Comparison of ENCODE assay signal across 19 cellular contexts in the genomic region with DNA sequence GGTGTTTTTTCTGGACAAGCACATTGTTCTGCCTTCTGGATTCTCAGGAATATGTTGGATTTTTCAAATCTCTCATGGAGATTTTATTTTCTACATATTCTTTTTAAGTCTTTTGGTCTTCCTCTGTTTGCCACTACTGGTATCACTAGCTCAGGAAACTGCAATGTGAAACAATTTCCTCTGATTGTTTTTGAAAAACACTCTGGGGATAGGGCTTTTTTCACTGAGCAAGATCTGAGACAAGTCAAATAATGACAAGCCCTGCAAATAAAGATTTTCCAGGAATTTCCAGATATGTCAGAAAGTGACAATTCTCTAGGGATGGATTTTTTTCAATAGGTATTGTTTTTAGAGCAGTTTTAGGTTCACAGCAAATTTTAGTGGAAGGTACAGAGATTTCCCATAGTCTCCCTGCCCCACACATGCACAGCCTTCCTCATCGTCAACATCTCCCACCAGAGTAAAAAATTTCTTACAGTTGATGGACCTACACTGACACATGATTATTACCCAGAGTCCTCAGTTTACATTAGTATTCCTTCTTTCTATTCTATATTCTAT.
DNase-seq lines count a peak whose midpoint lies in the region; ATAC-seq, FAIRE-seq and TF ChIP-seq lines count a peak whose summit lies in the region.
"Had no signal": no experiment of that assay in that cellular context is flagged by ENCODE, and none has a peak within 500 bp of the region (broad histone marks: within the 10 kb centered on the region; RNA-seq: fewer than 3 reads in every experiment).

No MANE protein-coding gene starts in this region.

- no peaks in the 10 kb centered on the region for H3K36me3 ChIP-seq in right lobe of liver
- no peaks in the 10 kb centered on the region for H3K36me3 ChIP-seq in HepG2 (replicated peaks in 1 of 2; ENCODE audit: control insufficient read depth in 1 of 2, insufficient read depth in 2 of 2, low read length in 2 of 2)
- no peaks in the 10 kb centered on the region for H3K36me3 ChIP-seq in prostate gland
- H3K36me3 ChIP-seq: HAP-1 had no signal

- TF ChIP-seq POLR2A in right lobe of liver (IDR thresholded peaks at IDR 0.05) (no peak), HepG2 (IDR thresholded peaks at IDR 0.05; ENCODE audit: insufficient read depth in 1 of 2, low read depth in 2 of 2, low read length in 2 of 2) (no peak), prostate gland (IDR thresholded peaks at IDR 0.05) (no peak)

- H4K20me1 ChIP-seq in HepG2 (ENCODE audit: insufficient read depth, low read length) = no peaks in the 10 kb centered on the region

- ATAC-seq in right lobe of liver (peak in 3 of 4 donors; percentile 22 to 39 (median 39)), HepG2 (no peak)
- ATAC-seq in activated CD8-positive, alpha-beta T cell treated with anti-CD3 and anti-CD28 coated beads for 36 hours = no peak

- H3K27ac ChIP-seq in right lobe of liver (no peak overlapping the region), HepG2 (ENCODE audit: extremely low read length, insufficient read depth, low read length) (no peak overlapping the region), prostate gland (no peak overlapping the region)

- BruUV-seq in HepG2 (replicated peaks; lab: Mats Ljungman, UMichigan) = no TSS peak

- no peaks in the 10 kb centered on the region for H3K27me3 ChIP-seq in right lobe of liver
- no peaks in the 10 kb centered on the region for H3K27me3 ChIP-seq in HepG2 (ENCODE audit: control insufficient read depth in 1 of 2, insufficient read depth in 2 of 2, low read length in 2 of 2)
- no peaks in the 10 kb centered on the region for H3K27me3 ChIP-seq in prostate gland (replicated peaks; ENCODE audit: insufficient read depth)

- 57% methylated on average over 1 of the region's 1 CpG for WGBS in right lobe of liver (ENCODE audit: insufficient coverage, low coverage, low lambda C conversion rate, missing lambda C conversion rate)
- 0% methylated on average over 1 of the region's 1 CpG for WGBS in HepG2 (ENCODE audit: low lambda C conversion rate)
- WGBS in prostate gland = 90% methylated on average over 1 of the region's 1 CpG

- DNase-seq in right lobe of liver (no peak), HepG2 (ENCODE audit: low spot score) (no peak), endothelial cell (ENCODE audit: low spot score) (no peak), lung microvascular endothelial cell (ENCODE audit: low read depth in 2 of 2) (peak; percentile 39 to 70), prostate gland (ENCODE audit: low spot score) (no peak)
- DNase-seq in activated CD8-positive, alpha-beta T cell treated with anti-CD3 and anti-CD28 coated beads for 36 hours = no peak
- DNase-seq: C1 segment of cervical spinal cord; Calu3; CD4-positive, alpha-beta memory T cell; COR-L47; DMS53; DMS79 treated with DMSO at 0.1 percent for 48 hours; GF-D8; GOT3; HFFc6 had no signal

- H3K9me3 ChIP-seq in right lobe of liver (no peaks in the 10 kb centered on the region), HepG2 (ENCODE audit: low read length) (no peaks in the 10 kb centered on the region), prostate gland (no peaks in the 10 kb centered on the region)
- H3K9me3 ChIP-seq: HAP-1 had no signal

- H3K4me1 ChIP-seq in right lobe of liver = no peaks in the 10 kb centered on the region
- no peaks in the 10 kb centered on the region for H3K4me1 ChIP-seq in HepG2 (ENCODE audit: insufficient read depth, low read length)
- no peaks in the 10 kb centered on the region for H3K4me1 ChIP-seq in prostate gland (replicated peaks)
- H3K4me1 ChIP-seq: HAP-1 had no signal

- no peak overlapping the region for H2AFZ ChIP-seq in HepG2 (ENCODE audit: low read length)

- H3K4me3 ChIP-seq in right lobe of liver = no peak overlapping the region
- no peak overlapping the region for H3K4me3 ChIP-seq in HepG2 (replicated peaks in 1 of 3; ENCODE audit: insufficient read depth in 1 of 3, low read depth in 2 of 3, low read length in 3 of 3)
- no peak overlapping the region for H3K4me3 ChIP-seq in prostate gland
- H3K4me3 ChIP-seq: HAP-1 had no signal

- H3K27ac Mint-ChIP-seq in endothelial cell (ENCODE audit: unreplicated experiment) = peak overlapping the region; percentile 99
- no peak overlapping the region for H3K27ac Mint-ChIP-seq in activated CD8-positive, alpha-beta T cell treated with anti-CD3 and anti-CD28 coated beads for 36 hours
- H3K27ac Mint-ChIP-seq: CD4-positive, alpha-beta memory T cell; HFFc6 had no signal

- no peak for FAIRE-seq in HepG2 (lab: Jason Lieb, UNC)
- FAIRE-seq: GM12891, GM18507, H54 had no signal

- peaks cover 3% of the 10 kb centered on the region for H3K27me3 Mint-ChIP-seq in endothelial cell (ENCODE audit: unreplicated experiment)
- peaks cover 6% of the 10 kb centered on the region for H3K27me3 Mint-ChIP-seq in activated CD8-positive, alpha-beta T cell treated with anti-CD3 and anti-CD28 coated beads for 36 hours

- CTCF ChIA-PET in HepG2 (lab: Yijun Ruan, JAX; ENCODE audit: low intra/inter-chr PET ratio, low total read pairs) = no interaction called here
- CTCF ChIA-PET in activated CD8-positive, alpha-beta T cell treated with anti-CD3 and anti-CD28 coated beads for 36 hours (lab: Charles Lee) = interaction anchor here (1.1 kb wide), 1 partner anchor 11 kb away, joined by 4 read pairs; no protein-coding TSS in a partner anchor

- H3K9ac ChIP-seq in HepG2 (ENCODE audit: insufficient read depth, low read depth, low read length) = no peak overlapping the region

- H3K4me3 Mint-ChIP-seq in endothelial cell (ENCODE audit: unreplicated experiment) = no peak overlapping the region
- no peak overlapping the region for H3K4me3 Mint-ChIP-seq in activated CD8-positive, alpha-beta T cell treated with anti-CD3 and anti-CD28 coated beads for 36 hours
- H3K4me3 Mint-ChIP-seq: CD4-positive, alpha-beta memory T cell; HFFc6 had no signal

- TF ChIP-seq CTCF in right lobe of liver (IDR thresholded peaks at IDR 0.05) (no peak), HepG2 (CRISPR knock-in tag; IDR thresholded peaks at IDR 0.05) (no peak), endothelial cell (IDR thresholded peaks at IDR 0.05; ENCODE audit: unreplicated experiment) (no peak), prostate gland (IDR thresholded peaks at IDR 0.05) (no peak)
- TF ChIP-seq CTCF in activated CD8-positive, alpha-beta T cell treated with anti-CD3 and anti-CD28 coated beads for 36 hours (IDR thresholded peaks at IDR 0.05) = no peak

- H3K79me2 ChIP-seq in HepG2 (ENCODE audit: insufficient read depth, low read length) = no peaks in the 10 kb centered on the region

- no peaks in the 10 kb centered on the region for H3K36me3 Mint-ChIP-seq in endothelial cell (ENCODE audit: low read depth, unreplicated experiment)
- no peaks in the 10 kb centered on the region for H3K36me3 Mint-ChIP-seq in activated CD8-positive, alpha-beta T cell treated with anti-CD3 and anti-CD28 coated beads for 36 hours (ENCODE audit: low read depth)

- intact Hi-C loops in right lobe of liver (cut with DNase I) (no loop called here), HepG2 (cut with micrococcal nuclease; ENCODE audit: unreplicated experiment) (no loop called here), prostate gland (cut with DNase I) (no loop called here)
- intact Hi-C loops in activated CD8-positive, alpha-beta T cell treated with anti-CD3 and anti-CD28 coated beads for 36 hours (cut with micrococcal nuclease) = no loop called here

- POLR2A ChIA-PET in HepG2 (lab: Yijun Ruan, JAX) = no interaction called here
- POLR2A ChIA-PET in activated CD8-positive, alpha-beta T cell treated with anti-CD3 and anti-CD28 coated beads for 36 hours (lab: Charles Lee) = no interaction called here

- no peak overlapping the region for H3K4me2 ChIP-seq in HepG2 (ENCODE audit: low read depth, low read length)

- peaks cover 24% of the 10 kb centered on the region for H3K4me1 Mint-ChIP-seq in endothelial cell (ENCODE audit: unreplicated experiment)
- H3K4me1 Mint-ChIP-seq in activated CD8-positive, alpha-beta T cell treated with anti-CD3 and anti-CD28 coated beads for 36 hours (ENCODE audit: low read depth) = no peaks in the 10 kb centered on the region
- H3K4me1 Mint-ChIP-seq: CD4-positive, alpha-beta memory T cell had no signal

- TF ChIP-seq RAD21 in HepG2 (CRISPR knock-in tag; IDR thresholded peaks at IDR 0.05) = no peak

- H3K9me3 Mint-ChIP-seq in endothelial cell (ENCODE audit: unreplicated experiment) = no peaks in the 10 kb centered on the region
- H3K9me3 Mint-ChIP-seq in activated CD8-positive, alpha-beta T cell treated with anti-CD3 and anti-CD28 coated beads for 36 hours = peaks cover 7% of the 10 kb centered on the region

- in situ Hi-C loops in HepG2 (cut with HindIII; ENCODE audit: extremely low pct_ligation_motif_present, low pct_unique_long_range_greater_than_20kb) = no loop called here

- TF ChIP-seq EP300 in HepG2 (IDR thresholded peaks at IDR 0.05; ENCODE audit: low read depth in 2 of 2, low read length in 2 of 2) (no peak), HepG2 (CRISPR knock-in tag; IDR thresholded peaks at IDR 0.05; ENCODE audit: borderline replicate concordance) (no peak)

TF ChIP-seq in HepG2, 621 proteins besides CTCF, POLR2A, EP300 and RAD21 (continues in another document):
- TF ChIP-seq SOX13 (IDR thresholded peaks at IDR 0.05) (no peak), SOX13 (CRISPR knock-in tag; conservative IDR thresholded peaks at IDR 0.05 in 1 of 2, IDR thresholded peaks at IDR 0.05 in 1 of 2) (no peak), NONO (IDR thresholded peaks at IDR 0.05) (no peak), NONO (CRISPR knock-in tag; conservative IDR thresholded peaks at IDR 0.05) (no peak), IKZF5 (CRISPR knock-in tag; IDR thresholded peaks at IDR 0.05) (no peak)

Comparison
In these comparisons a context has a peak if more than half of its experiments do, and no peak if none do; other contexts are left out.
1. ATAC-seq: peak in right lobe of liver (3 of 4); none in HepG2 (single experiment) and activated CD8-positive, alpha-beta T cell treated with anti-CD3 and anti-CD28 coated beads for 36 hours (single experiment).
2. DNase-seq: peak in lung microvascular endothelial cell (2 of 2); none in right lobe of liver (0 of 3), HepG2 (single experiment), endothelial cell (single experiment), activated CD8-positive, alpha-beta T cell treated with anti-CD3 and anti-CD28 coated beads for 36 hours (single experiment) and prostate gland (single experiment).